23 cellular contexts compared by ENCODE assay signal in the genomic region with DNA sequence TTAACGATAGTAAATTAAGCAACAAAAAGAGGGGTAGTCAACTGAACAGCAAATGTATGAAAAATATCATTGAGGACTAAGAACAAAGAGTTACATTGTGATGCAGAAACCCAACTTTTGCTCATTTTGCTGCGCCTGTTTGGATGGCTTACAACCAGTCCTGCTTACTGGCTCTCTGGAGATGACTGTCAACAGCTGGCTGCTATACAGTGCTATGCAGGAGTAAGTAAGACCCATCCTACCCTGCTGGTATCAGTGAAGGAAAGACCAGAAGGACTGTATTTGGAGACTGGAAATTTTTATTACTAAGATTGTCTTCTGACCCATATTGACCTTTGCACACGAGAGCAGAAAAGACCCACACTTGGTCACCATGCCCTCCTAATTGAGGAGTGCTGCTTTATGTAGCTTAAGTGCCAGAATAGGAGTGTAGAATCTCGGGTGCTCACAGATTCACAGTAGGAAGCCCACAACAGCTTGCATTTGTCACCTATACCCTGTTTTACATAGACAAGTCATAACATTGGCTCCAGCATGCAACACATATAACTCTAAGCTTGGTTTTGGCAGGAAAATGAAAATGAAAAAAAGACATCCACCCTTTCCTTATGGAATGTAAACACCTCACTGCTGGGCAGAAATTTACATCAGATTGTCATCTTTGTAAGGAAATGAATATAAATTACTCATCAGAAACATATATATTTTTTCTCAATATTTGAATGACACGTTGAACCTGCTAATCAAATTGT.
DNase-seq lines count a peak whose midpoint lies in the region; ATAC-seq, FAIRE-seq and TF ChIP-seq lines count a peak whose summit lies in the region.
"Had no signal": no experiment of that assay in that cellular context is flagged by ENCODE, and none has a peak within 500 bp of the region (broad histone marks: within the 10 kb centered on the region; RNA-seq: fewer than 3 reads in every experiment).

No MANE protein-coding gene starts in this region.

- no peaks in the 10 kb centered on the region for H4K20me1 ChIP-seq in endothelial cell of umbilical vein (replicated peaks; ENCODE audit: control insufficient read depth, extremely low read depth, insufficient read depth, low read length)

- CTCF ChIA-PET in endothelial cell of umbilical vein (lab: Charles Lee), result interaction anchor here (1.3 kb wide), 1 partner anchor 15 kb away, joined by 4 read pairs; no protein-coding TSS in a partner anchor

- no peak overlapping the region for H3K4me2 ChIP-seq in endothelial cell of umbilical vein (ENCODE audit: insufficient read depth, low read length)

- H3K9me1 ChIP-seq in endothelial cell of umbilical vein (replicated peaks; ENCODE audit: control insufficient read depth, extremely low read depth, insufficient read depth, low read length), result no peaks in the 10 kb centered on the region

- H3K27ac ChIP-seq in endothelial cell of umbilical vein (ENCODE audit: insufficient read depth, low read depth, low read length), result no peak overlapping the region
- no peak overlapping the region for H3K27ac ChIP-seq in heart left ventricle
- H3K27ac ChIP-seq: SK-N-MC had no signal

- TF ChIP-seq POLR2A in endothelial cell of umbilical vein (IDR thresholded peaks at IDR 0.05; ENCODE audit: low read depth, low read length), result no peak
- no peak for TF ChIP-seq POLR2A in heart left ventricle (IDR thresholded peaks at IDR 0.05)

- no peaks in the 10 kb centered on the region for H3K9me3 ChIP-seq in endothelial cell of umbilical vein (replicated peaks; ENCODE audit: control insufficient read depth, insufficient read depth, low read length)
- peaks cover 0 to 2% (median 0%) of the 10 kb centered on the region in 12 donors for H3K9me3 ChIP-seq in heart left ventricle

- no peak for TF ChIP-seq CTCF in endothelial cell of umbilical vein (IDR thresholded peaks at IDR 0.05; ENCODE audit: extremely low read depth in 1 of 2, insufficient read depth in 1 of 2, low read depth in 1 of 2, low read length in 2 of 2)
- TF ChIP-seq CTCF in heart left ventricle (IDR thresholded peaks at IDR 0.05), result no peak

- DNase-seq in NCI-H1694 (lab: John Stamatoyannopoulos, UW) (peak; percentile 16), endothelial cell of umbilical vein (ENCODE audit: low read depth, low spot score) (peak; percentile 19), inferior parietal cortex (ENCODE audit: extremely low spot score) (peak; percentile 20), Kasumi-1 (lab: John Stamatoyannopoulos, UW) (no peak), heart left ventricle (no peak), NCI-H345 treated with DMSO at 0.1 percent for 48 hours (lab: John Stamatoyannopoulos, UW; ENCODE audit: unreplicated experiment) (no peak)
- no peak for DNase-seq in NK-92 treated with Interleukin-12 subunit alpha and Interleukin-12 subunit beta, amount 100 ng/mL, for 24 hours (lab: John Stamatoyannopoulos, UW)
- DNase-seq: ACHN, C1 segment of cervical spinal cord, EL, GOT3, KG1, NCI-H1105, NCI-H146, NCI-H2081, NCI-H2171, NCI-H345, NCI-H524 treated with DMSO at 0.1 percent for 48 hours, SHP77 had no signal

- no peak overlapping the region for H2AFZ ChIP-seq in endothelial cell of umbilical vein (ENCODE audit: low read depth, low read length)

- H3K36me3 ChIP-seq in endothelial cell of umbilical vein (ENCODE audit: control insufficient read depth in 2 of 2, extremely low read depth in 1 of 2, insufficient read depth in 2 of 2, low read length in 2 of 2) (no peaks in the 10 kb centered on the region), heart left ventricle (no peaks in the 10 kb centered on the region)

- intact Hi-C loops in endothelial cell of umbilical vein (cut with micrococcal nuclease), result no loop called here
- intact Hi-C loops in heart left ventricle (cut with DNase I), result no loop called here

- dilution Hi-C loops in endothelial cell of umbilical vein (cut with MboI; ENCODE audit: extremely low pct_ligation_motif_present, low sequenced_read_pairs), result no loop called here

- H3K4me1 ChIP-seq in endothelial cell of umbilical vein (ENCODE audit: control insufficient read depth, extremely low read depth, insufficient read depth, low read length) (no peaks in the 10 kb centered on the region), heart left ventricle (no peaks in the 10 kb centered on the region)

- H3K79me2 ChIP-seq in endothelial cell of umbilical vein (ENCODE audit: control insufficient read depth, insufficient read depth, low read length), result no peaks in the 10 kb centered on the region

- H3K4me3 ChIP-seq in endothelial cell of umbilical vein (replicated peaks in 1 of 3; ENCODE audit: insufficient read depth in 1 of 3, low read depth in 1 of 3, low read length in 3 of 3) (no peak overlapping the region), heart left ventricle (no peak overlapping the region)
- H3K4me3 ChIP-seq: SK-N-MC had no signal

- BruUV-seq in endothelial cell of umbilical vein (replicated peaks; lab: Mats Ljungman, UMichigan), result no TSS peak

- no peak overlapping the region for H3K9ac ChIP-seq in endothelial cell of umbilical vein (replicated peaks; ENCODE audit: extremely low read depth, insufficient read depth, low read length)

- 74 to 86% (median 79%) methylated on average over 5 of the region's 5 CpGs for WGBS in heart left ventricle, 4 donors

- ATAC-seq in heart left ventricle, result no peak
- ATAC-seq: HCT116 had no signal

- POLR2A ChIA-PET in endothelial cell of umbilical vein (lab: Charles Lee), result no interaction called here

- H3K27me3 ChIP-seq in endothelial cell of umbilical vein (ENCODE audit: control insufficient read depth in 2 of 2, insufficient read depth in 2 of 2, low read length in 2 of 2), result no peaks in the 10 kb centered on the region
- H3K27me3 ChIP-seq in heart left ventricle, result no peaks in the 10 kb centered on the region

- FAIRE-seq in endothelial cell of umbilical vein (lab: Jason Lieb, UNC), result no peak
- FAIRE-seq: D721Med, GM19239 had no signal

TF ChIP-seq in endothelial cell of umbilical vein, 7 proteins besides CTCF, POLR2A, EP300 and RAD21:
- TF ChIP-seq EZH2 (IDR thresholded peaks at IDR 0.05; ENCODE audit: borderline replicate concordance, low read depth, low read length, severe bottlenecking) (no peak), GATA2 (IDR thresholded peaks at IDR 0.05; ENCODE audit: insufficient read depth, insufficient read length, low read depth, low read length) (no peak), FOS (IDR thresholded peaks at IDR 0.05; ENCODE audit: borderline replicate concordance, insufficient read depth, low read length) (no peak), POLR2AphosphoS5 (IDR thresholded peaks at IDR 0.05; ENCODE audit: insufficient read depth, low read depth, low read length) (no peak)
- TF ChIP-seq, protein P1, sequence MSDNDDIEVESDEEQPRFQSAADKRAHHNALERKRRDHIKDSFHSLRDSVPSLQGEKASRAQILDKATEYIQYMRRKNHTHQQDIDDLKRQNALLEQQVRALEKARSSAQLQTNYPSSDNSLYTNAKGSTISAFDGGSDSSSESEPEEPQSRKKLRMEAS (IDR thresholded peaks at IDR 0.05; ENCODE audit: insufficient read depth, insufficient read length), result no peak

Comparison
In these comparisons a context has a peak if more than half of its experiments do, and no peak if none do; other contexts are left out.
1. DNase-seq: peak in NCI-H1694 (single experiment), endothelial cell of umbilical vein (single experiment) and inferior parietal cortex (single experiment); none in Kasumi-1 (0 of 2), NK-92 treated with Interleukin-12 subunit alpha and Interleukin-12 subunit beta, amount 100 ng/mL, for 24 hours (single experiment), heart left ventricle (0 of 5) and NCI-H345 treated with DMSO at 0.1 percent for 48 hours (single experiment).